Comparison of ENCODE assay signal across 6 cellular contexts in the genomic region with DNA sequence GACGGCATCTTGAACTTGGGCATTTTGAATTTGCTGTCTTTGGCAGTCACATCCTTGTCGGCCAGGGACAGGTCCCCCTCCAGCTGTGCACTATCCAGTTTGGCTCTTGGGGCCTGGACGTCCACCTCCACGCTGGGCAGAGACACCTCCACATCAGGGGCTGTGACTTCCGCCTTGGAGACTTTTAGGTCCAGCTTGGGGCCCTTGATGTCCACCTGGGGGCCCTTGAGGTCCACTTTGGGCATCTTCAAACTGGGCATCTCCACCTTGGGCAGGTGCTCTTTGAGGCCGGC. TPM values are rescaled to one million over a fixed set of nuclear protein-coding genes. Genes with fewer than 3 reads are reported as not detected.
"Had no signal": no experiment of that assay in that cellular context is flagged by ENCODE, and none has a peak within 500 bp of the region (broad histone marks: within the 10 kb centered on the region; RNA-seq: fewer than 3 reads in every experiment).

No MANE protein-coding gene starts in this region.

RNA-seq across cellular contexts. Expression of gene PLD4, which starts 19.3 kb away (rescaled TPM):
- total RNA-seq: GM23248, GM23338, H1, H4, H7, H9 had no signal
- polyA plus RNA-seq: GM23248, GM23338 had no signal
